8 cellular contexts compared by ENCODE assay signal in genomic region chr21:38805282-38806152, GRCh38. TPM values are rescaled to one million over a fixed set of nuclear protein-coding genes. Genes with fewer than 3 reads are reported as not detected.
DNase-seq lines count a peak whose midpoint lies in the region; ATAC-seq and TF ChIP-seq lines count a peak whose summit lies in the region.

Gene ETS2 (plus strand): TSS chr21:38805929. CDS start chr21:38810035, 4,106 bp downstream.

- H3K27me3 Mint-ChIP-seq in activated T-helper 2 cell treated with anti-CD3 and anti-CD28 coated beads, Interferon-gamma antibody, Interleukin-2, Interleukin-4, amounts not matched to agents 10 μg/mL and 5 μg/mL and 100 μg/mL, durations not matched to agents 14 hours and 24 hours and 36 hours (ENCODE audit: low read depth): no peaks in the 10 kb centered on the region
- peaks cover 8 to 19% (median 16%) of the 10 kb centered on the region in 3 donors for H3K27me3 Mint-ChIP-seq in naive B cell
- peaks cover 39% of the 10 kb centered on the region for H3K27me3 Mint-ChIP-seq in stimulated activated memory B cell treated with anti-CD40 and anti-IgM and Interleukin-4, amounts not matched to agents 10 μg/mL and 1 μg/mL and 100 μg/mL, for 72 hours

- peaks cover 48% of the 10 kb centered on the region for H3K79me2 ChIP-seq in fibroblast of lung (ENCODE audit: control insufficient read depth, insufficient read depth, low read length)

- peak; percentile 80 for DNase-seq in DMS 273 treated with DMSO at 0.1 percent for 48 hours (lab: John Stamatoyannopoulos, UW)
- peak; percentile 92 for DNase-seq in LoVo (ENCODE audit: low spot score)
- DNase-seq in RWPE2 (ENCODE audit: low spot score): peak; percentile 88
- peak; percentile 73 for DNase-seq in activated T-helper 2 cell treated with anti-CD3 and anti-CD28 coated beads, Interferon-gamma antibody, Interleukin-2, Interleukin-4, amounts not matched to agents 10 μg/mL and 5 μg/mL and 100 μg/mL, durations not matched to agents 14 hours and 24 hours and 36 hours (ENCODE audit: low spot score)
- DNase-seq in fibroblast of lung (ENCODE audit: low read depth in 2 of 2): peak; percentile 93 to 96
- DNase-seq in naive B cell: peak; percentile 42

- ATAC-seq in GM21786 (IDR thresholded peaks at IDR 0.05; ENCODE audit: unreplicated experiment): peak; percentile 60
- ATAC-seq in RWPE2 (ENCODE audit: low read depth): peak; percentile 47
- ATAC-seq in naive B cell (ENCODE audit: low read depth in 2 of 2): peak; percentile 60 to 69
- ATAC-seq in stimulated activated memory B cell treated with anti-CD40 and anti-IgM and Interleukin-4, amounts not matched to agents 10 μg/mL and 1 μg/mL and 100 μg/mL, for 72 hours: peak; percentile 82

- H3K4me1 ChIP-seq in RWPE2 (ENCODE audit: insufficient read depth, poor library complexity, severe bottlenecking): peaks cover 68% of the 10 kb centered on the region
- peaks cover 5% of the 10 kb centered on the region for H3K4me1 ChIP-seq in fibroblast of lung (ENCODE audit: control insufficient read depth, extremely low read depth, insufficient read depth, low read length)

- peak within 1 kb of the TSS; percentile 98 for H3K4me3 ChIP-seq in RWPE2 (ENCODE audit: severe bottlenecking)
- peak within 1 kb of the TSS; percentile 71 to 93 (median 86) for H3K4me3 ChIP-seq in fibroblast of lung (replicated peaks in 1 of 4; ENCODE audit: control extremely low read depth in 1 of 4, insufficient read depth in 1 of 4, low read depth in 3 of 4, low read length in 4 of 4)

- peaks cover 44% of the 10 kb centered on the region for H3K36me3 ChIP-seq in RWPE2 (ENCODE audit: low read depth)
- peaks cover 2% of the 10 kb centered on the region for H3K36me3 ChIP-seq in fibroblast of lung (ENCODE audit: control insufficient read depth, insufficient read depth, low read length)

- peak within 1 kb of the TSS; percentile 88 for H3K4me2 ChIP-seq in fibroblast of lung (ENCODE audit: extremely low read depth, insufficient read depth, low read length)

- H3K9ac ChIP-seq in fibroblast of lung (ENCODE audit: insufficient read depth, low read length): peak within 1 kb of the TSS; percentile 91

- peaks cover 49% of the 10 kb centered on the region for H3K4me1 Mint-ChIP-seq in activated T-helper 2 cell treated with anti-CD3 and anti-CD28 coated beads, Interferon-gamma antibody, Interleukin-2, Interleukin-4, amounts not matched to agents 10 μg/mL and 5 μg/mL and 100 μg/mL, durations not matched to agents 14 hours and 24 hours and 36 hours (ENCODE audit: low read depth)
- peaks cover 27 to 37% (median 29%) of the 10 kb centered on the region in 3 donors for H3K4me1 Mint-ChIP-seq in naive B cell
- peaks cover 14% of the 10 kb centered on the region for H3K4me1 Mint-ChIP-seq in stimulated activated memory B cell treated with anti-CD40 and anti-IgM and Interleukin-4, amounts not matched to agents 10 μg/mL and 1 μg/mL and 100 μg/mL, for 72 hours

- H3K4me3 Mint-ChIP-seq in activated T-helper 2 cell treated with anti-CD3 and anti-CD28 coated beads, Interferon-gamma antibody, Interleukin-2, Interleukin-4, amounts not matched to agents 10 μg/mL and 5 μg/mL and 100 μg/mL, durations not matched to agents 14 hours and 24 hours and 36 hours (ENCODE audit: low read depth): peak within 1 kb of the TSS; percentile 94
- H3K4me3 Mint-ChIP-seq in naive B cell: peak within 1 kb of the TSS; percentile 84 to 94 (median 92)
- H3K4me3 Mint-ChIP-seq in stimulated activated memory B cell treated with anti-CD40 and anti-IgM and Interleukin-4, amounts not matched to agents 10 μg/mL and 1 μg/mL and 100 μg/mL, for 72 hours: peak within 1 kb of the TSS; percentile 93

- H3K27ac ChIP-seq in RWPE2 (ENCODE audit: poor library complexity, severe bottlenecking): peak within 1 kb of the TSS; percentile 93
- H3K27ac ChIP-seq in fibroblast of lung (ENCODE audit: insufficient read depth, low read length): peak within 1 kb of the TSS; percentile 83

- H3K9me3 Mint-ChIP-seq in activated T-helper 2 cell treated with anti-CD3 and anti-CD28 coated beads, Interferon-gamma antibody, Interleukin-2, Interleukin-4, amounts not matched to agents 10 μg/mL and 5 μg/mL and 100 μg/mL, durations not matched to agents 14 hours and 24 hours and 36 hours: no peaks in the 10 kb centered on the region
- peaks cover 0 to 5% (median 0%) of the 10 kb centered on the region in 7 donors for H3K9me3 Mint-ChIP-seq in naive B cell
- H3K9me3 Mint-ChIP-seq in stimulated activated memory B cell treated with anti-CD40 and anti-IgM and Interleukin-4, amounts not matched to agents 10 μg/mL and 1 μg/mL and 100 μg/mL, for 72 hours: no peaks in the 10 kb centered on the region

- TF ChIP-seq CTCF in RWPE2 (IDR thresholded peaks at IDR 0.05; ENCODE audit: poor library complexity, severe bottlenecking) (no peak), fibroblast of lung (conservative IDR thresholded peaks at IDR 0.05 in 1 of 2, IDR thresholded peaks at IDR 0.05 in 1 of 2; ENCODE audit: low read depth in 1 of 2, low read length in 2 of 2) (no peak)

- no peaks in the 10 kb centered on the region for H3K9me3 ChIP-seq in RWPE2 (ENCODE audit: severe bottlenecking)
- no peaks in the 10 kb centered on the region for H3K9me3 ChIP-seq in fibroblast of lung (ENCODE audit: control insufficient read depth, insufficient read depth, low read depth, low read length)

- H3K36me3 Mint-ChIP-seq in activated T-helper 2 cell treated with anti-CD3 and anti-CD28 coated beads, Interferon-gamma antibody, Interleukin-2, Interleukin-4, amounts not matched to agents 10 μg/mL and 5 μg/mL and 100 μg/mL, durations not matched to agents 14 hours and 24 hours and 36 hours (ENCODE audit: low read depth): peaks cover 39% of the 10 kb centered on the region
- no peaks in the 10 kb centered on the region for H3K36me3 Mint-ChIP-seq in naive B cell
- H3K36me3 Mint-ChIP-seq in stimulated activated memory B cell treated with anti-CD40 and anti-IgM and Interleukin-4, amounts not matched to agents 10 μg/mL and 1 μg/mL and 100 μg/mL, for 72 hours: no peaks in the 10 kb centered on the region

- H3K27ac Mint-ChIP-seq in activated T-helper 2 cell treated with anti-CD3 and anti-CD28 coated beads, Interferon-gamma antibody, Interleukin-2, Interleukin-4, amounts not matched to agents 10 μg/mL and 5 μg/mL and 100 μg/mL, durations not matched to agents 14 hours and 24 hours and 36 hours: peak within 1 kb of the TSS; percentile 93
- peak within 1 kb of the TSS in 5 of 6 donors; percentile 7 to 59 (median 35) for H3K27ac Mint-ChIP-seq in naive B cell
- H3K27ac Mint-ChIP-seq in stimulated activated memory B cell treated with anti-CD40 and anti-IgM and Interleukin-4, amounts not matched to agents 10 μg/mL and 1 μg/mL and 100 μg/mL, for 72 hours: peak within 1 kb of the TSS; percentile 73

- intact Hi-C loops in activated T-helper 2 cell treated with anti-CD3 and anti-CD28 coated beads, Interferon-gamma antibody, Interleukin-2, Interleukin-4, amounts not matched to agents 10 μg/mL and 5 μg/mL and 100 μg/mL, durations not matched to agents 14 hours and 24 hours and 36 hours (cut with micrococcal nuclease): loop anchor here (1.0 to 10.0 kb wide), 11 partner anchors 24 to 509 kb away; partner anchors contain the start of gene BRWD1

- H3K27me3 ChIP-seq in RWPE2 (ENCODE audit: insufficient read depth, poor library complexity, severe bottlenecking) (no peaks in the 10 kb centered on the region), fibroblast of lung (ENCODE audit: control insufficient read depth, insufficient read depth, low read length) (no peaks in the 10 kb centered on the region)

- H4K20me1 ChIP-seq in fibroblast of lung (ENCODE audit: control insufficient read depth, extremely low read depth, insufficient read depth, low read length): no peaks in the 10 kb centered on the region

- H2AFZ ChIP-seq in fibroblast of lung (ENCODE audit: low read length): peak within 1 kb of the TSS; percentile 56

RNA-seq across cellular contexts. Expression of gene ETS2, which starts in this region (rescaled TPM):
- 62.8 and 63.9 TPM in 2 replicates for total RNA-seq in activated T-helper 2 cell treated with anti-CD3 and anti-CD28 coated beads, Interferon-gamma antibody, Interleukin-2, Interleukin-4, amounts not matched to agents 10 μg/mL and 5 μg/mL and 100 μg/mL, durations not matched to agents 14 hours and 24 hours and 36 hours
- 70.4 and 77.3 TPM in 2 replicates for total RNA-seq in fibroblast of lung
- polyA plus RNA-seq in fibroblast of lung (28.0 and 60.5 TPM in 2 replicates), naive B cell (ENCODE audit: low read depth in 6 of 6) (1 to 10 TPM; 1.4 to 2.7 (median 1.6) TPM)
- polyA plus RNA-seq in fibroblast of lung (2012): 21.6 and 41.3 TPM in 2 replicates
- polyA minus RNA-seq in fibroblast of lung (ENCODE audit: low replicate concordance): 30.0 and 65.8 TPM in 2 replicates

Comparison
In these comparisons a context has a peak if more than half of its experiments do, and no peak if none do; other contexts are left out.
1. Peak in every context shown above with its lines: DNase-seq, ATAC-seq, H3K4me3 ChIP-seq and H3K27ac ChIP-seq.
2. RNA of gene ETS2 (polyA plus RNA-seq): 21.6 to 60.5 TPM in fibroblast of lung; 1.4 to 2.7 TPM in naive B cell; every median in the first group is over 4 times any median in the second.
3. DNase-seq: peak in every context shown above with its lines; median percentile 94 in fibroblast of lung; 92 in LoVo; 88 in RWPE2; 80 in DMS 273 treated with DMSO at 0.1 percent for 48 hours; 73 in activated T-helper 2 cell treated with anti-CD3 and anti-CD28 coated beads, Interferon-gamma antibody, Interleukin-2, Interleukin-4, amounts not matched to agents 10 μg/mL and 5 μg/mL and 100 μg/mL, durations not matched to agents 14 hours and 24 hours and 36 hours; 42 in naive B cell.
4. H3K27ac Mint-ChIP-seq: peak in every context shown above with its lines; median percentile 93 in activated T-helper 2 cell treated with anti-CD3 and anti-CD28 coated beads, Interferon-gamma antibody, Interleukin-2, Interleukin-4, amounts not matched to agents 10 μg/mL and 5 μg/mL and 100 μg/mL, durations not matched to agents 14 hours and 24 hours and 36 hours; 73 in stimulated activated memory B cell treated with anti-CD40 and anti-IgM and Interleukin-4, amounts not matched to agents 10 μg/mL and 1 μg/mL and 100 μg/mL, for 72 hours; 35 in naive B cell.